ENCODE assay signal across 19 cellular contexts in genomic region chr20:52426856-52427255, GRCh38.
DNase-seq lines count a peak whose midpoint lies in the region; ATAC-seq and TF ChIP-seq lines count a peak whose summit lies in the region.
"Had no signal": no experiment of that assay in that cellular context is flagged by ENCODE, and none has a peak within 500 bp of the region (broad histone marks: within the 10 kb centered on the region; RNA-seq: fewer than 3 reads in every experiment).

No MANE protein-coding gene starts in this region.

- no peak for TF ChIP-seq CTCF in foreskin keratinocyte (conservative IDR thresholded peaks at IDR 0.05)

- H3K4me1 ChIP-seq in foreskin keratinocyte = no peaks in the 10 kb centered on the region
- H3K4me1 ChIP-seq: BLaER1 had no signal

- ATAC-seq in foreskin keratinocyte = peak; percentile 71
- ATAC-seq: GM12878, Right ventricle myocardium inferior, SK-N-SH treated with all-trans-retinoic acid at 6 μM for 48 hours had no signal

- peak; percentile 66 for DNase-seq in DMS153 (lab: John Stamatoyannopoulos, UW)
- DNase-seq in DMS153 treated with DMSO at 0.1 percent for 48 hours (lab: John Stamatoyannopoulos, UW; ENCODE audit: unreplicated experiment) = no peak
- DNase-seq in HT-29 (ENCODE audit: low spot score) = peak; percentile 30
- peak; percentile 71 for DNase-seq in NCI-H82 (lab: John Stamatoyannopoulos, UW)
- peak; percentile 12 to 17 for DNase-seq in foreskin keratinocyte
- DNase-seq in cerebellar cortex (ENCODE audit: low spot score) = no peak
- no peak for DNase-seq in stimulated activated naive CD4-positive, alpha-beta T cell (lab: John Stamatoyannopoulos, UW)
- DNase-seq in G401 (ENCODE audit: low spot score) = no peak
- DNase-seq: CD8-positive, alpha-beta memory T cell; DMS 273 treated with DMSO at 0.1 percent for 48 hours; H7; Kasumi-1; NCI-H146; PC-9 had no signal

- no peaks in the 10 kb centered on the region for H3K27me3 ChIP-seq in foreskin keratinocyte
- H3K27me3 ChIP-seq: BLaER1 had no signal

- in situ Hi-C loops in G401 (cut with HindIII; ENCODE audit: low sequenced_read_pairs) = no loop called here

- no peak overlapping the region for H3K27ac ChIP-seq in foreskin keratinocyte
- H3K27ac ChIP-seq: 22Rv1, BLaER1, PC-9 had no signal

Comparison
In these comparisons a context has a peak if more than half of its experiments do, and no peak if none do; other contexts are left out.
1. DNase-seq: peak in DMS153 (single experiment), HT-29 (single experiment), NCI-H82 (single experiment) and foreskin keratinocyte (2 of 2); none in DMS153 treated with DMSO at 0.1 percent for 48 hours (single experiment), cerebellar cortex (single experiment), stimulated activated naive CD4-positive, alpha-beta T cell (0 of 6) and G401 (single experiment).